Comparison of ENCODE assay signal across 11 cellular contexts in the genomic region with DNA sequence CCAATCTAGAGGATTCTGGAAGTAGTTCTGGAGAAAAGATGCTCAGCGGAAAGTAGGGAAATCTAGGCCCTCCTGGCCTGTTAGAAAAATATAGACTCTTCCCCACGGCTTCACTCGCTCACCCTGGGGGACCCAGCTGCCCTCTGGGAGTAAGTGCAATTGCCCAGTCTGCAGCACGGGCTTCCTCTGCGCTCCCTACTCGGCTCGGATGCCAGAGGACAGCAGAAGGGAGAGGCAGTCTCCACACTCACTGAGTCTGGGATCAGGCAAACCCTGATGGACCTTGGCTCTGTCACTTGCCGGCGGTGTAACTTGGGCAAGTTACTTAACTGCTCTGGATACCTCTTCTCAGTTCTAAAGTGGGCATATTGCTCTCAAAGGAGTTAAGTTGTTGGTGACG. TPM values are rescaled to one million over a fixed set of nuclear protein-coding genes. Genes with fewer than 3 reads are reported as not detected.
A peak's percentile ranks its signal among the peaks of the same experiment; 100 is the strongest.
DNase-seq lines count a peak whose midpoint lies in the region; ATAC-seq, FAIRE-seq and TF ChIP-seq lines count a peak whose summit lies in the region.
"Had no signal": no experiment of that assay in that cellular context is flagged by ENCODE, and none has a peak within 500 bp of the region (broad histone marks: within the 10 kb centered on the region; RNA-seq: fewer than 3 reads in every experiment).

No MANE protein-coding gene starts in this region.

- H3K4me3 ChIP-seq in heart left ventricle (peak overlapping the region in 10 of 12 donors; percentile 52 to 67 (median 62)), H1 (ENCODE audit: extremely low read depth in 1 of 4, insufficient read depth in 2 of 4, low read depth in 3 of 4, low read length in 4 of 4) (peak overlapping the region; percentile 45 to 66 (median 58); a peak in 7 of 8 replicates), upper lobe of left lung (peak overlapping the region in 3 of 4 donors; percentile 35 to 57 (median 55))
- H3K4me3 ChIP-seq: PC-9 had no signal

- H2BK120ac ChIP-seq in H1 (replicated peaks; ENCODE audit: low read depth, low read length): no peak overlapping the region

- H3K23me2 ChIP-seq in H1 (ENCODE audit: low read depth, low read length): peaks cover 33% of the 10 kb centered on the region

- no peak overlapping the region for H3K4ac ChIP-seq in H1 (replicated peaks; ENCODE audit: insufficient read length, low read depth, low read length)

- POLR2A ChIA-PET in H1 (lab: Charles Lee; ENCODE audit: partially characterized antibody): interaction anchor here (1.3 to 1.8 kb wide), 2 partner anchors 8 to 29 kb away, joined by 4 read pairs; no protein-coding TSS in a partner anchor

- H3K18ac ChIP-seq in H1 (ENCODE audit: extremely low read depth, low read length): peak overlapping the region; percentile 51

- no peak overlapping the region for H2AFZ ChIP-seq in H1 (ENCODE audit: low read length)
- H2AFZ ChIP-seq: PC-9 had no signal

- H4K20me1 ChIP-seq in H1 (replicated peaks in 1 of 2; ENCODE audit: control insufficient read depth in 1 of 2, insufficient read depth in 2 of 2, low read length in 2 of 2): no peaks in the 10 kb centered on the region

- TF ChIP-seq CTCF in heart left ventricle (IDR thresholded peaks at IDR 0.05) (no peak), H1 (IDR thresholded peaks at IDR 0.05; ENCODE audit: control extremely low read depth in 1 of 3, insufficient read depth in 1 of 3, low read depth in 1 of 3, low read length in 3 of 3) (no peak), mesothelial cell of epicardium (IDR thresholded peaks at IDR 0.05; ENCODE audit: unreplicated experiment) (no peak), upper lobe of left lung (IDR thresholded peaks at IDR 0.05) (no peak)

- H2BK5ac ChIP-seq in H1 (ENCODE audit: low read depth, low read length): peak overlapping the region; percentile 7; the same call in 1 of the 2 replicates

- intact Hi-C loops in heart left ventricle (cut with DNase I) (loop anchor here in 2 of 10 donors (10.0 kb wide), 1 partner anchor 115 kb away; no protein-coding TSS in a partner anchor), Right ventricle myocardium superior (cut with DNase I) (no loop called here)

- TF ChIP-seq RAD21 in H1 (IDR thresholded peaks at IDR 0.05 in 1 of 2, conservative IDR thresholded peaks at IDR 0.05 in 1 of 2; ENCODE audit: low read depth in 2 of 2, low read length in 2 of 2): no peak

- H3K79me1 ChIP-seq in H1 (ENCODE audit: low read depth, low read length): no peaks in the 10 kb centered on the region

- DNase-seq in heart left ventricle (no peak), Right ventricle myocardium superior (no peak), H1 (ENCODE audit: low read depth in 1 of 2, low spot score in 2 of 2) (peak in 1 of 2 experiments; percentile 58), mesothelial cell of epicardium (ENCODE audit: low spot score in 2 of 2, unreplicated experiment in 2 of 2) (no peak), upper lobe of left lung (no peak), urothelium cell line (ENCODE audit: low spot score) (no peak)
- DNase-seq in activated naive CD8-positive, alpha-beta T cell treated with anti-CD3 and anti-CD28 coated beads, Interleukin-2, amount 50 U/mL, for 24 hours: no peak
- DNase-seq: NCI-H146, PC-9 had no signal

- H2AK5ac ChIP-seq in H1 (ENCODE audit: low read depth, low read length): no peak overlapping the region

- peak overlapping the region; percentile 70 for H3K4me3 Mint-ChIP-seq in mesothelial cell of epicardium
- H3K4me3 Mint-ChIP-seq in activated naive CD8-positive, alpha-beta T cell treated with anti-CD3 and anti-CD28 coated beads, Interleukin-2, amount 50 U/mL, for 24 hours: no peak overlapping the region

- H3K36me3 ChIP-seq in heart left ventricle (no peaks in the 10 kb centered on the region), H1 (ENCODE audit: control insufficient read depth in 2 of 4, insufficient read depth in 4 of 4, low read length in 3 of 4) (no peaks in the 10 kb centered on the region), upper lobe of left lung (no peaks in the 10 kb centered on the region)

- H3K79me2 ChIP-seq in H1 (ENCODE audit: control insufficient read depth in 1 of 2, insufficient read depth in 2 of 2, low read length in 2 of 2): no peaks in the 10 kb centered on the region

- no peak overlapping the region for H4K8ac ChIP-seq in H1 (ENCODE audit: extremely low read depth, insufficient read depth, low read length)

- H3K27ac Mint-ChIP-seq in mesothelial cell of epicardium: no peak overlapping the region
- H3K27ac Mint-ChIP-seq in activated naive CD8-positive, alpha-beta T cell treated with anti-CD3 and anti-CD28 coated beads, Interleukin-2, amount 50 U/mL, for 24 hours: no peak overlapping the region

- peak overlapping the region; percentile 44; the same call in 1 of the 2 replicates for H2BK20ac ChIP-seq in H1 (ENCODE audit: low read length)

- TF ChIP-seq POLR2A in heart left ventricle (IDR thresholded peaks at IDR 0.05): no peak
- TF ChIP-seq POLR2A in H1 (IDR thresholded peaks at IDR 0.05; ENCODE audit: control extremely low read depth in 1 of 2, low read depth in 2 of 2, low read length in 2 of 2): no peak
- no peak for TF ChIP-seq POLR2A in upper lobe of left lung (IDR thresholded peaks at IDR 0.05)

- H2BK12ac ChIP-seq in H1 (ENCODE audit: low read depth, low read length): no peak overlapping the region

- peaks cover 93% of the 10 kb centered on the region for H3K27me3 Mint-ChIP-seq in mesothelial cell of epicardium (ENCODE audit: low read depth)
- H3K27me3 Mint-ChIP-seq in activated naive CD8-positive, alpha-beta T cell treated with anti-CD3 and anti-CD28 coated beads, Interleukin-2, amount 50 U/mL, for 24 hours: peaks cover 65% of the 10 kb centered on the region

- no peak overlapping the region for H3K23ac ChIP-seq in H1 (ENCODE audit: insufficient read length)

- H3K9me3 ChIP-seq in heart left ventricle (no peaks in the 10 kb centered on the region), H1 (ENCODE audit: insufficient read depth in 2 of 2, low read depth in 1 of 2, low read length in 1 of 2) (no peaks in the 10 kb centered on the region), upper lobe of left lung (no peaks in the 10 kb centered on the region)

- TF ChIP-seq EP300 in H1 (IDR thresholded peaks at IDR 0.05; ENCODE audit: borderline replicate concordance in 1 of 2, low read depth in 2 of 2, low read length in 2 of 2): no peak
- no peak for TF ChIP-seq EP300 in upper lobe of left lung (IDR thresholded peaks at IDR 0.05)

- no peak overlapping the region for H4K91ac ChIP-seq in H1 (replicated peaks; ENCODE audit: insufficient read length, low read length)

- H3K27ac ChIP-seq in heart left ventricle: peak overlapping the region in 2 of 12 donors; percentile 15 to 60
- H3K27ac ChIP-seq in H1 (ENCODE audit: low read depth, low read length): no peak overlapping the region
- H3K27ac ChIP-seq in upper lobe of left lung: no peak overlapping the region
- H3K27ac ChIP-seq: PC-9 had no signal

- peaks cover 30% of the 10 kb centered on the region for H3K4me1 Mint-ChIP-seq in mesothelial cell of epicardium
- H3K4me1 Mint-ChIP-seq in activated naive CD8-positive, alpha-beta T cell treated with anti-CD3 and anti-CD28 coated beads, Interleukin-2, amount 50 U/mL, for 24 hours: peaks cover 26% of the 10 kb centered on the region

- H3K36me3 Mint-ChIP-seq in mesothelial cell of epicardium: no peaks in the 10 kb centered on the region
- no peaks in the 10 kb centered on the region for H3K36me3 Mint-ChIP-seq in activated naive CD8-positive, alpha-beta T cell treated with anti-CD3 and anti-CD28 coated beads, Interleukin-2, amount 50 U/mL, for 24 hours (ENCODE audit: low read depth)

- CTCF ChIA-PET in H1 (lab: Charles Lee; ENCODE audit: partially characterized antibody): interaction anchor here (0.7 to 12.0 kb wide), 20 partner anchors 9 to 235 kb away, joined by 3 to 135 read pairs (median 4); no protein-coding TSS in a partner anchor

- peak overlapping the region; percentile 89 to 93 for H3K4me2 ChIP-seq in H1 (ENCODE audit: insufficient read depth in 1 of 2, low read depth in 2 of 2, low read length in 2 of 2)
- H3K4me2 ChIP-seq: PC-9 had no signal

- peak in 2 of 4 donors; percentile 11 to 26 for ATAC-seq in heart left ventricle
- no peak for ATAC-seq in Right ventricle myocardium superior (ENCODE audit: poor library complexity)
- ATAC-seq in upper lobe of left lung (ENCODE audit: low FRiP score in 2 of 2): peak; percentile 7 to 11
- no peak for ATAC-seq in GM21367 (IDR thresholded peaks at IDR 0.05; ENCODE audit: unreplicated experiment)
- no peak for ATAC-seq in activated naive CD8-positive, alpha-beta T cell treated with anti-CD3 and anti-CD28 coated beads, Interleukin-2, amount 50 U/mL, for 24 hours

- H2BK15ac ChIP-seq in H1 (ENCODE audit: low read length): 0 out of 2 replicates have a peak overlapping the region, but pooled peaks have one; percentile 29

- H3K4me1 ChIP-seq in heart left ventricle (peaks cover 0 to 34% (median 12%) of the 10 kb centered on the region in 12 donors), H1 (replicated peaks in 1 of 4; ENCODE audit: control insufficient read depth in 3 of 4, insufficient read depth in 4 of 4, low read length in 3 of 4) (peaks cover 6 to 18% (median 11%) of the 10 kb centered on the region in 4 experiments; a peak in 6 of 7 replicates), upper lobe of left lung (peaks cover 27 to 36% (median 30%) of the 10 kb centered on the region in 4 donors)

- H3K9me3 Mint-ChIP-seq in mesothelial cell of epicardium: no peaks in the 10 kb centered on the region
- no peaks in the 10 kb centered on the region for H3K9me3 Mint-ChIP-seq in activated naive CD8-positive, alpha-beta T cell treated with anti-CD3 and anti-CD28 coated beads, Interleukin-2, amount 50 U/mL, for 24 hours

- no peak overlapping the region for H3K56ac ChIP-seq in H1 (replicated peaks; ENCODE audit: insufficient read length, low read depth, low read length)

- no peak overlapping the region for H4K5ac ChIP-seq in H1 (ENCODE audit: insufficient read length, low read depth, low read length)

- FAIRE-seq in H1 (lab: Jason Lieb, UNC) (no peak), urothelium cell line (lab: Jason Lieb, UNC) (no peak)

- no peak overlapping the region for H3K9ac ChIP-seq in H1 (replicated peaks in 1 of 4; ENCODE audit: extremely low read depth in 1 of 4, low read depth in 3 of 4, low read length in 3 of 4)

- H3K14ac ChIP-seq in H1 (ENCODE audit: insufficient read length): no peak overlapping the region

- H3K27me3 ChIP-seq in heart left ventricle (peaks cover 0 to 77% (median 15%) of the 10 kb centered on the region in 9 donors), H1 (replicated peaks in 1 of 4; ENCODE audit: control insufficient read depth in 3 of 4, extremely low read depth in 1 of 4, insufficient read depth in 3 of 4, low read length in 3 of 4) (peaks cover 19 to 65% (median 57%) of the 10 kb centered on the region in 4 experiments), upper lobe of left lung (peaks cover 0 to 32% (median 17%) of the 10 kb centered on the region in 4 donors)

- 35 to 55% (median 40%) methylated on average over 9 to 10 of the region's 10 CpGs for WGBS in heart left ventricle, 4 donors
- 14% methylated on average over 10 of the region's 10 CpGs; no CpG with 5 or more reads in 1 of the 2 experiments for WGBS in H1 (ENCODE audit: extremely low coverage in 1 of 2, insufficient coverage in 1 of 2, insufficient read length in 1 of 2, insufficient replicate concordance in 2 of 2, low coverage in 1 of 2, low lambda C conversion rate in 2 of 2, missing lambda C conversion rate in 1 of 2), 2 experiments
- WGBS in upper lobe of left lung, 2 donors: 19 to 20% methylated on average over 9 to 10 of the region's 10 CpGs

RNA-seq across cellular contexts. Expression of a gene that starts 2.1 kb away (rescaled TPM):
- total RNA-seq in heart left ventricle (10 to 100 TPM in 2 of 9 donors, 1 to 10 TPM in 7; 1.2 to 16.4 (median 1.8) TPM), Right ventricle myocardium superior (6.7 TPM), mesothelial cell of epicardium (3.2 to 3.6 TPM (median 3.3 TPM) in 3 replicates), upper lobe of left lung (1 to 10 TPM in 4 of 6 donors, under 1 TPM in 1, not detected in 1; 0.76 to 5.9 (median 2.1) TPM)
- polyA plus RNA-seq in heart left ventricle (1 to 10 TPM; 7.2 to 9.6 TPM), H1 (2011; rRNA removed) (9.3 and 12.9 TPM in 2 replicates)
- 2.0 and 2.2 TPM in 2 replicates for total RNA-seq in H1 (2021; fragmentation: NEBNext Ultra II Directional; extraction: Animal tissue kit (Norgen Biotek cat#: 25700))
- polyA plus RNA-seq in H1 (2011; cell fraction: cytosol; rRNA removed): 8.7 TPM
- 6.6 TPM for polyA plus RNA-seq in H1 (2011; cell fraction: nucleus; rRNA removed)
- polyA plus RNA-seq in H1 (2012, experiment 1 of 2): 1.9 to 2.7 TPM (median 2.7 TPM) in 4 replicates
- 4.1 TPM for polyA plus RNA-seq in H1 (2012, experiment 2 of 2)
- 2.4 TPM for polyA plus RNA-seq in H1 (2013, experiment 1 of 2)
- polyA plus RNA-seq in H1 (2013, experiment 2 of 2): 2.7 TPM
- 2.4 and 3.7 TPM in 2 replicates for polyA minus RNA-seq in H1 (2011; rRNA and poly(A)+ RNA removed)
- 3.9 TPM for polyA minus RNA-seq in H1 (2011; cell fraction: cytosol; rRNA and poly(A)+ RNA removed)
- polyA minus RNA-seq in H1 (2011; cell fraction: nucleus; rRNA and poly(A)+ RNA removed): 2.2 TPM
- total RNA-seq: PC-9, temporal lobe had no signal

Comparison
In these comparisons a context has a peak if more than half of its experiments do, and no peak if none do; other contexts are left out.
1. ATAC-seq: peak in upper lobe of left lung (2 of 2); none in Right ventricle myocardium superior (single experiment), GM21367 (single experiment) and activated naive CD8-positive, alpha-beta T cell treated with anti-CD3 and anti-CD28 coated beads, Interleukin-2, amount 50 U/mL, for 24 hours (single experiment).
2. Peak in every context shown above with its lines, with median percentiles within 50 percentile points of each other: H3K4me3 ChIP-seq.